13 cellular contexts compared by ENCODE assay signal in genomic region chr16:83900611-83901010, GRCh38. TPM values are rescaled to one million over a fixed set of nuclear protein-coding genes. Genes with fewer than 3 reads are reported as not detected.
DNase-seq lines count a peak whose midpoint lies in the region; ATAC-seq, FAIRE-seq and TF ChIP-seq lines count a peak whose summit lies in the region.
"Had no signal": no experiment of that assay in that cellular context is flagged by ENCODE, and none has a peak within 500 bp of the region (broad histone marks: within the 10 kb centered on the region; RNA-seq: fewer than 3 reads in every experiment).

No MANE protein-coding gene starts in this region.

- H3K4me1 Mint-ChIP-seq in activated T-cell treated with anti-CD3 and anti-CD28 coated beads, Interleukin-2, amount 50 U/mL, for 72 hours (ENCODE audit: low read depth): peaks cover 31% of the 10 kb centered on the region
- H3K4me1 Mint-ChIP-seq in glutamatergic neuron (ENCODE audit: low read depth, unreplicated experiment): peaks cover 28% of the 10 kb centered on the region

- no peaks in the 10 kb centered on the region for H3K9me3 Mint-ChIP-seq in activated T-cell treated with anti-CD3 and anti-CD28 coated beads, Interleukin-2, amount 50 U/mL, for 72 hours
- H3K9me3 Mint-ChIP-seq in glutamatergic neuron (ENCODE audit: unreplicated experiment): peaks cover 6% of the 10 kb centered on the region

- H3K4me3 ChIP-seq in skeletal muscle satellite cell (ENCODE audit: low read length): no peak overlapping the region

- no peaks in the 10 kb centered on the region for H3K27me3 ChIP-seq in skeletal muscle satellite cell (ENCODE audit: control insufficient read depth, insufficient read depth, low read length)

- peaks cover 2 to 3% of the 10 kb centered on the region in 2 donors for H3K36me3 Mint-ChIP-seq in activated T-cell treated with anti-CD3 and anti-CD28 coated beads, Interleukin-2, amount 50 U/mL, for 72 hours (ENCODE audit: insufficient read depth in 2 of 2)
- no peaks in the 10 kb centered on the region for H3K36me3 Mint-ChIP-seq in glutamatergic neuron (ENCODE audit: unreplicated experiment)

- no peaks in the 10 kb centered on the region for H3K27me3 Mint-ChIP-seq in activated T-cell treated with anti-CD3 and anti-CD28 coated beads, Interleukin-2, amount 50 U/mL, for 72 hours (ENCODE audit: low read depth)
- peaks cover 9% of the 10 kb centered on the region for H3K27me3 Mint-ChIP-seq in glutamatergic neuron (ENCODE audit: unreplicated experiment)

- no peak for ATAC-seq in activated T-cell treated with anti-CD3 and anti-CD28 coated beads, Interleukin-2, amount 50 U/mL, for 72 hours (replicated peaks in 1 of 2)
- no peak for ATAC-seq in HG03354 (IDR thresholded peaks at IDR 0.05; ENCODE audit: poor library complexity, severe bottlenecking, unreplicated experiment)

- no peak for FAIRE-seq in RCC 7860 (lab: Jason Lieb, UNC)

- no peak for DNase-seq in activated T-cell treated with anti-CD3 and anti-CD28 coated beads, Interleukin-2, amount 50 U/mL, for 72 hours
- no peak for DNase-seq in activated T-cell treated with anti-CD3 and anti-CD28 coated beads, Interleukin-2, amount 50 U/mL, for 1 hour
- DNase-seq in RCC 7860 (ENCODE audit: low spot score): peak; percentile 37
- no peak for DNase-seq in glutamatergic neuron
- no peak for DNase-seq in AG20443 (ENCODE audit: low spot score)
- no peak for DNase-seq in NCI-H774 (lab: John Stamatoyannopoulos, UW)
- DNase-seq: activated effector memory CD4-positive, alpha-beta T cell treated with Interleukin-2 at 50 U/mL for 16 hours; islet precursor cell; NCI-H1417; NCI-H524 treated with DMSO at 0.1 percent for 48 hours; SHP77 had no signal

- no peak overlapping the region for H3K27ac Mint-ChIP-seq in activated T-cell treated with anti-CD3 and anti-CD28 coated beads, Interleukin-2, amount 50 U/mL, for 72 hours
- H3K27ac Mint-ChIP-seq in glutamatergic neuron (ENCODE audit: unreplicated experiment): no peak overlapping the region

- H3K9me3 ChIP-seq in skeletal muscle satellite cell (replicated peaks; ENCODE audit: low read length): no peaks in the 10 kb centered on the region

- no peak overlapping the region for H3K9ac ChIP-seq in skeletal muscle satellite cell (ENCODE audit: low read depth, low read length)

- H3K4me1 ChIP-seq in skeletal muscle satellite cell (ENCODE audit: control insufficient read depth, insufficient read depth, low read length): peaks cover 43% of the 10 kb centered on the region

- no peak for TF ChIP-seq CTCF in glutamatergic neuron (IDR thresholded peaks at IDR 0.05; ENCODE audit: partially characterized antibody, unreplicated experiment)

- H3K4me3 Mint-ChIP-seq in activated T-cell treated with anti-CD3 and anti-CD28 coated beads, Interleukin-2, amount 50 U/mL, for 72 hours: peak overlapping the region; percentile 95
- peak overlapping the region; percentile 97 for H3K4me3 Mint-ChIP-seq in glutamatergic neuron (ENCODE audit: unreplicated experiment)

- H3K4me2 ChIP-seq in skeletal muscle satellite cell (ENCODE audit: low read length): peak overlapping the region; percentile 99

- H3K36me3 ChIP-seq in skeletal muscle satellite cell (ENCODE audit: insufficient read depth, low read length): no peaks in the 10 kb centered on the region

RNA-seq across cellular contexts. Expression of gene MLYCD, which starts 1.7 kb away (rescaled TPM):
- total RNA-seq in activated T-cell treated with anti-CD3 and anti-CD28 coated beads, Interleukin-2, amount 50 U/mL, for 72 hours: 1 to 10 TPM; 4.6 to 5.2 TPM
- 9.5 TPM for total RNA-seq in glutamatergic neuron (ENCODE audit: unreplicated experiment)
- 1.3 and 1.5 TPM in 2 replicates for total RNA-seq in skeletal muscle satellite cell (2012; rRNA removed)

RNA-seq across cellular contexts. Expression of gene OSGIN1, which starts 52.4 kb away (rescaled TPM):
- 1 to 10 TPM in 1 of 2 donors, under 1 TPM in 1; 0.67 to 2.4 TPM for total RNA-seq in activated T-cell treated with anti-CD3 and anti-CD28 coated beads, Interleukin-2, amount 50 U/mL, for 72 hours
- total RNA-seq in glutamatergic neuron (ENCODE audit: unreplicated experiment): not detected
- 2.2 and 3.5 TPM in 2 replicates for total RNA-seq in skeletal muscle satellite cell (2012; rRNA removed)
